Comparison of ENCODE assay signal across 1 cellular context in genomic region chr1:143720087-143721023, GRCh38.
A peak's percentile ranks its signal among the peaks of the same experiment; 100 is the strongest.
TF ChIP-seq lines count a peak whose summit lies in the region.

No MANE protein-coding gene starts in this region.

TF ChIP-seq in K562, 482 proteins besides CTCF, POLR2A, EP300 and RAD21 (continued from another document and continues in another):
- TF ChIP-seq ELK1 (CRISPR knock-in tag; IDR thresholded peaks at IDR 0.05) (no peak), JUN (IDR thresholded peaks at IDR 0.05; ENCODE audit: borderline replicate concordance, low read depth, low read length) (peak; percentile 73), JUN (CRISPR knock-in tag; IDR thresholded peaks at IDR 0.05; ENCODE audit: borderline replicate concordance) (no peak), BACH1 (tag; IDR thresholded peaks at IDR 0.05) (no peak), PHB2 (IDR thresholded peaks at IDR 0.05; ENCODE audit: low read depth) (no peak), ZBTB9 (CRISPR knock-in tag; IDR thresholded peaks at IDR 0.05) (0 out of 2 replicates have a peak, but pooled peaks have one; percentile 45), SREBF2 (CRISPR knock-in tag; IDR thresholded peaks at IDR 0.05) (no peak), NKRF (IDR thresholded peaks at IDR 0.05; ENCODE audit: borderline replicate concordance) (no peak), ZNF232 (CRISPR knock-in tag; IDR thresholded peaks at IDR 0.05) (no peak), HMG20A (CRISPR knock-in tag; conservative IDR thresholded peaks at IDR 0.05) (no peak), HNRNPLL (IDR thresholded peaks at IDR 0.05; ENCODE audit: low read depth, low read length, poor library complexity, severe bottlenecking) (no peak), E2F5 (CRISPR knock-in tag; IDR thresholded peaks at IDR 0.05) (no peak), RBM14 (IDR thresholded peaks at IDR 0.05; ENCODE audit: borderline replicate concordance, insufficient read depth, low read depth, low read length) (no peak), ESRRA (IDR thresholded peaks at IDR 0.05; ENCODE audit: borderline replicate concordance, low read depth) (peak; percentile 58), SNIP1 (IDR thresholded peaks at IDR 0.05; ENCODE audit: low read depth) (no peak), VEZF1 (CRISPR knock-in tag; IDR thresholded peaks at IDR 0.05) (peak; percentile 70), SMAD4 (CRISPR knock-in tag; conservative IDR thresholded peaks at IDR 0.05) (0 out of 2 replicates have a peak, but pooled peaks have one; percentile 16), PRPF4 (IDR thresholded peaks at IDR 0.05; ENCODE audit: insufficient read depth, low read depth, low read length, poor library complexity, severe bottlenecking) (no peak), CBX1 (IDR thresholded peaks at IDR 0.05; ENCODE audit: low read depth) (peak; percentile 98), PPARD (CRISPR knock-in tag; IDR thresholded peaks at IDR 0.05) (no peak), SMARCA5 (IDR thresholded peaks at IDR 0.05) (no peak), HDAC1 (IDR thresholded peaks at IDR 0.05) (no peak), NELFE (IDR thresholded peaks at IDR 0.05; ENCODE audit: insufficient read depth, insufficient read length) (no peak), YBX1 (IDR thresholded peaks at IDR 0.05) (no peak), RBM25 (IDR thresholded peaks at IDR 0.05; ENCODE audit: low read depth, low read length, severe bottlenecking) (no peak), CREM (IDR thresholded peaks at IDR 0.05; ENCODE audit: low read depth) (peak; percentile 96), LEF1 (IDR thresholded peaks at IDR 0.05) (peak; percentile 85), MBD2 (IDR thresholded peaks at IDR 0.05; ENCODE audit: borderline replicate concordance, low read depth) (peak; percentile 57; the same call in 1 of the 2 replicates), ZNF140 (CRISPR knock-in tag; IDR thresholded peaks at IDR 0.05) (no peak), SRSF1 (IDR thresholded peaks at IDR 0.05; ENCODE audit: low read depth, low read length) (no peak), ZNF398 (CRISPR knock-in tag; IDR thresholded peaks at IDR 0.05) (no peak), ZNF764 (CRISPR knock-in tag; IDR thresholded peaks at IDR 0.05; ENCODE audit: low read depth) (no peak), RUNX1 (IDR thresholded peaks at IDR 0.05; ENCODE audit: low read depth) (peak; percentile 76; the same call in 1 of the 2 replicates), TAF1 (IDR thresholded peaks at IDR 0.05; ENCODE audit: control insufficient read depth, extremely low read depth, insufficient read depth, low read length, severe bottlenecking) (no peak), ATF1 (CRISPR knock-in tag; IDR thresholded peaks at IDR 0.05) (peak; percentile 26; the same call in 1 of the 2 replicates), ATF1 (tag; IDR thresholded peaks at IDR 0.05) (peak; percentile 88), ZFP30 (CRISPR knock-in tag; IDR thresholded peaks at IDR 0.05; ENCODE audit: borderline replicate concordance) (no peak), KDM4B (IDR thresholded peaks at IDR 0.05; ENCODE audit: borderline replicate concordance in 2 of 2, low read depth in 1 of 2) (peak in 1 of 2 experiments; percentile 94; a peak in 2 of 4 replicates), HES1 (IDR thresholded peaks at IDR 0.05; ENCODE audit: low read depth) (no peak), MCM5 (IDR thresholded peaks at IDR 0.05; ENCODE audit: low read depth) (no peak), LCOR (CRISPR knock-in tag; IDR thresholded peaks at IDR 0.05) (no peak; the same call in 1 of the 2 replicates), NR2C1 (IDR thresholded peaks at IDR 0.05) (no peak), NR2C1 (tag; IDR thresholded peaks at IDR 0.05) (no peak), BCL6 (CRISPR knock-in tag; IDR thresholded peaks at IDR 0.05) (no peak), ZNF175 (CRISPR knock-in tag; IDR thresholded peaks at IDR 0.05; ENCODE audit: low read depth) (peak; percentile 77; the same call in 1 of the 2 replicates), ZNF282 (CRISPR knock-in tag; IDR thresholded peaks at IDR 0.05) (no peak), ZNF766 (CRISPR knock-in tag; conservative IDR thresholded peaks at IDR 0.05) (no peak; the same call in none of the 2 replicates), XRCC4 (IDR thresholded peaks at IDR 0.05; ENCODE audit: extremely low read depth, insufficient read depth, insufficient read length) (no peak), ZNF717 (CRISPR knock-in tag; IDR thresholded peaks at IDR 0.05) (peak; percentile 88), SIRT6 (IDR thresholded peaks at IDR 0.05; ENCODE audit: low read depth, low read length) (no peak), SIX5 (IDR thresholded peaks at IDR 0.05; ENCODE audit: borderline replicate concordance in 1 of 2, insufficient read depth in 1 of 2, low read depth in 1 of 2, low read length in 2 of 2) (no peak), C11orf30 (IDR thresholded peaks at IDR 0.05; ENCODE audit: low read depth) (no peak), GTF2A2 (tag; IDR thresholded peaks at IDR 0.05) (peak; percentile 75), KDM5B (IDR thresholded peaks at IDR 0.05; ENCODE audit: insufficient replicate concordance, low read depth, low read length) (peak; percentile 32), ZNF830 (CRISPR knock-in tag; IDR thresholded peaks at IDR 0.05) (no peak), ETV6 (IDR thresholded peaks at IDR 0.05; ENCODE audit: borderline replicate concordance in 1 of 2, low read depth in 2 of 2, low read length in 1 of 2) (0 out of 4 replicates have a peak, but pooled peaks of 1 of the 2 experiments have one; percentile 43), ETV6 (CRISPR knock-in tag; IDR thresholded peaks at IDR 0.05; ENCODE audit: borderline replicate concordance) (no peak), RBM17 (IDR thresholded peaks at IDR 0.05; ENCODE audit: borderline replicate concordance, low read depth, low read length) (no peak), SIN3A (IDR thresholded peaks at IDR 0.05; ENCODE audit: borderline replicate concordance in 2 of 2, control insufficient read depth in 1 of 2, low read depth in 2 of 2, low read length in 2 of 2) (0 out of 4 replicates have a peak, but pooled peaks of 1 of the 2 experiments have one; percentile 13)
- TF ChIP-seq, protein P1, sequence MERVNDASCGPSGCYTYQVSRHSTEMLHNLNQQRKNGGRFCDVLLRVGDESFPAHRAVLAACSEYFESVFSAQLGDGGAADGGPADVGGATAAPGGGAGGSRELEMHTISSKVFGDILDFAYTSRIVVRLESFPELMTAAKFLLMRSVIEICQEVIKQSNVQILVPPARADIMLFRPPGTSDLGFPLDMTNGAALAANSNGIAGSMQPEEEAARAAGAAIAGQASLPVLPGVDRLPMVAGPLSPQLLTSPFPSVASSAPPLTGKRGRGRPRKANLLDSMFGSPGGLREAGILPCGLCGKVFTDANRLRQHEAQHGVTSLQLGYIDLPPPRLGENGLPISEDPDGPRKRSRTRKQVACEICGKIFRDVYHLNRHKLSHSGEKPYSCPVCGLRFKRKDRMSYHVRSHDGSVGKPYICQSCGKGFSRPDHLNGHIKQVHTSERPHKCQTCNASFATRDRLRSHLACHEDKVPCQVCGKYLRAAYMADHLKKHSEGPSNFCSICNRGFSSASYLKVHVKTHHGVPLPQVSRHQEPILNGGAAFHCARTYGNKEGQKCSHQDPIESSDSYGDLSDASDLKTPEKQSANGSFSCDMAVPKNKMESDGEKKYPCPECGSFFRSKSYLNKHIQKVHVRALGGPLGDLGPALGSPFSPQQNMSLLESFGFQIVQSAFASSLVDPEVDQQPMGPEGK (CRISPR knock-in tag; IDR thresholded peaks at IDR 0.05; ENCODE audit: borderline replicate concordance), result no peak
- TF ChIP-seq, protein P2, sequence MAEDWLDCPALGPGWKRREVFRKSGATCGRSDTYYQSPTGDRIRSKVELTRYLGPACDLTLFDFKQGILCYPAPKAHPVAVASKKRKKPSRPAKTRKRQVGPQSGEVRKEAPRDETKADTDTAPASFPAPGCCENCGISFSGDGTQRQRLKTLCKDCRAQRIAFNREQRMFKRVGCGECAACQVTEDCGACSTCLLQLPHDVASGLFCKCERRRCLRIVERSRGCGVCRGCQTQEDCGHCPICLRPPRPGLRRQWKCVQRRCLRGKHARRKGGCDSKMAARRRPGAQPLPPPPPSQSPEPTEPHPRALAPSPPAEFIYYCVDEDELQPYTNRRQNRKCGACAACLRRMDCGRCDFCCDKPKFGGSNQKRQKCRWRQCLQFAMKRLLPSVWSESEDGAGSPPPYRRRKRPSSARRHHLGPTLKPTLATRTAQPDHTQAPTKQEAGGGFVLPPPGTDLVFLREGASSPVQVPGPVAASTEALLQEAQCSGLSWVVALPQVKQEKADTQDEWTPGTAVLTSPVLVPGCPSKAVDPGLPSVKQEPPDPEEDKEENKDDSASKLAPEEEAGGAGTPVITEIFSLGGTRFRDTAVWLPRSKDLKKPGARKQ (CRISPR knock-in tag; IDR thresholded peaks at IDR 0.05), result no peak
